25 cellular contexts compared by ENCODE assay signal in the genomic region with DNA sequence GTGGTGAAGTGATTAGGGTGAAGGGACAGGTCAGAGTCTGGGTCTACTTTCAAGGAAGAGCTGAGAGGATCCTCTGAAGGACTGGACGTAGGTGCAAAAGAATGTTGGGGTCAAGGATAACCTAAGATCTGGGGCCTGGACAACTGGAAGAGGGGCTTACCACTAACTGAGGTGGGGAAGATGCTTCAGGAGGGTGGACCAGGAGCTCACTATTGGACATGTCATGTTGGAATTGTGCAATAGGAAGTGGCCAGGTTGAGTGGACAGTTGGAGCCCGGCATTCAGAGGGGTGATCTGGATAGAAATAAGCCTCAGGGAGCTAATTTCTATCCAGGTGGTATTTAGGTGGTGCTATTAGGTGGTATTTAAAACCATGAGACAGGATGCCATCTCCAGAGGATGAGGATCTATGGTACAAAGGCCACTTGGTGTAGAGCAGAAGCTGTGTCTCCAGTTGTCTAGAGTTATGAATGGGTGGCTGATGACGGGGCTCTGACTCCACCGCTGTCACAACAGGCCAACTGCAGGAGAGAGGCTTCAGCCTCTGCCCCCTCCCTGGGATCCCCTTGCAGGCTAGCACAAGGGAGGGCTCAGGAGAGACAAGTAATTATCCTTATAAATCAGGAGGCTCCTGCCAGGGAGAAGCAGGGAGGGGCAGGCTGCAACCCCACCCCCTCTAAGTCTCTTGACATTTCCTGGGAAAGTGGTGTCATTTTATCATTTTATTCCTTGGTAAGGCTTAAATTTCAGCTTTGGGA.
DNase-seq lines count a peak whose midpoint lies in the region; ATAC-seq, FAIRE-seq and TF ChIP-seq lines count a peak whose summit lies in the region.
"Had no signal": no experiment of that assay in that cellular context is flagged by ENCODE, and none has a peak within 500 bp of the region (broad histone marks: within the 10 kb centered on the region; RNA-seq: fewer than 3 reads in every experiment).

No MANE protein-coding gene starts in this region.

- H3K4me1 ChIP-seq in K562 (replicated peaks in 1 of 2; ENCODE audit: control insufficient read depth in 2 of 2, insufficient read depth in 2 of 2, low read length in 2 of 2) = peaks cover 4 to 8% of the 10 kb centered on the region in 2 experiments; a peak in 1 of 5 replicates
- H3K4me1 ChIP-seq: prostate gland had no signal

- no peaks in the 10 kb centered on the region for H3K36me3 ChIP-seq in K562 (ENCODE audit: control insufficient read depth, insufficient read depth, low read length)
- H3K36me3 ChIP-seq: prostate gland had no signal

- POLR2A ChIA-PET in K562 (lab: Yijun Ruan, JAX) = interaction anchor here (0.9 kb wide), 1 partner anchor 205 kb away, joined by 3 read pairs; no protein-coding TSS in a partner anchor

- no peak overlapping the region for H3K4me3 ChIP-seq in K562
- H3K4me3 ChIP-seq: GM12878, lung, MG63, prostate gland had no signal

- no peaks in the 10 kb centered on the region for H3K27me3 ChIP-seq in K562 (ENCODE audit: control insufficient read depth in 2 of 2, insufficient read depth in 2 of 2, low read length in 2 of 2)
- H3K27me3 ChIP-seq: MG63 had no signal

- H3K9ac ChIP-seq in K562 (ENCODE audit: insufficient read depth in 1 of 2, low read depth in 2 of 2, low read length in 2 of 2) = no peak overlapping the region

- H3K27ac Mint-ChIP-seq in natural killer cell treated with Interleukin-12 subunit alpha and Interleukin-12 subunit beta and Interleukin-15 and Interleukin-18, amount 100 ng/mL, for 72 hours = peak overlapping the region in 1 of 2 donors; percentile 72
- H3K27ac Mint-ChIP-seq in natural killer cell (peak overlapping the region in 1 of 2 donors; percentile 13), nephron (peak overlapping the region in 2 of 3 experiments; percentile 7 to 34)

- 44% methylated on average over 3 of the region's 4 CpGs for WGBS in K562 (ENCODE audit: insufficient coverage, low coverage, missing lambda C conversion rate)

- H3K27ac ChIP-seq in K562 (ENCODE audit: extremely low read depth, low read depth, low read length) = no peak overlapping the region
- H3K27ac ChIP-seq: prostate gland had no signal

- no peaks in the 10 kb centered on the region for H3K9me3 ChIP-seq in K562 (replicated peaks; ENCODE audit: control insufficient read depth, insufficient read depth, low read depth, low read length)
- H3K9me3 ChIP-seq: MG63, prostate gland had no signal

- peak; percentile 55 for DNase-seq in natural killer cell treated with Interleukin-12 subunit alpha and Interleukin-12 subunit beta and Interleukin-15 and Interleukin-18, amount 100 ng/mL, for 72 hours (ENCODE audit: low spot score)
- no peak for DNase-seq in natural killer cell
- no peak for DNase-seq in K562 (ENCODE audit: extremely low read depth in 1 of 4, low spot score in 3 of 4)
- no peak for DNase-seq in cortex of kidney (lab: John Stamatoyannopoulos, UW)
- DNase-seq: activated CD4-positive, alpha-beta T cell treated with anti-CD3 and anti-CD28 coated beads, Interleukin-2, amount 50 U/mL, for 1 hour; activated CD8-positive, alpha-beta memory T cell treated with anti-CD3 and anti-CD28 coated beads, Interleukin-2, amount 50 U/mL, for 4 hours; activated gamma-delta T cell treated with Interleukin-2 at 50 U/mL for 16 hours; CD4-positive, CD25-positive, alpha-beta regulatory T cell; cerebellar nuclear complex; DMS153; GF-D8; HCEC 1CT; immature natural killer cell; MG63; NCI-H1694 treated with DMSO at 0.1 percent for 48 hours; NCI-H510A treated with DMSO at 0.1 percent for 48 hours; substantia nigra; SW 1271 had no signal

- no peak for TF ChIP-seq RAD21 in K562 (CRISPR knock-in tag; conservative IDR thresholded peaks at IDR 0.05 in 1 of 2, IDR thresholded peaks at IDR 0.05 in 1 of 2)

- TF ChIP-seq CTCF in natural killer cell (IDR thresholded peaks at IDR 0.05) (no peak), K562 (IDR thresholded peaks at IDR 0.05 in 2 of 3, conservative IDR thresholded peaks at IDR 0.05 in 1 of 3; ENCODE audit: insufficient read depth in 2 of 3, low read depth in 1 of 3, low read length in 3 of 3) (no peak), nephron (IDR thresholded peaks at IDR 0.05; ENCODE audit: unreplicated experiment in 3 of 3) (no peak)

- H3K27me3 Mint-ChIP-seq in natural killer cell treated with Interleukin-12 subunit alpha and Interleukin-12 subunit beta and Interleukin-15 and Interleukin-18, amount 100 ng/mL, for 72 hours = no peaks in the 10 kb centered on the region
- no peaks in the 10 kb centered on the region for H3K27me3 Mint-ChIP-seq in natural killer cell (ENCODE audit: low read depth in 2 of 2)
- peaks cover 4% of the 10 kb centered on the region for H3K27me3 Mint-ChIP-seq in nephron (ENCODE audit: low read depth)
- H3K27me3 Mint-ChIP-seq: CD4-positive, CD25-positive, alpha-beta regulatory T cell had no signal

- no peak overlapping the region for H3K4me3 Mint-ChIP-seq in natural killer cell treated with Interleukin-12 subunit alpha and Interleukin-12 subunit beta and Interleukin-15 and Interleukin-18, amount 100 ng/mL, for 72 hours
- H3K4me3 Mint-ChIP-seq in natural killer cell (no peak overlapping the region), nephron (no peak overlapping the region)
- H3K4me3 Mint-ChIP-seq: CD4-positive, CD25-positive, alpha-beta regulatory T cell; immature natural killer cell had no signal

- no peaks in the 10 kb centered on the region; the same call in none of the 2 replicates for H4K20me1 ChIP-seq in K562 (replicated peaks; ENCODE audit: control insufficient read depth, insufficient read depth, low read length)

- H3K4me2 ChIP-seq in K562 (ENCODE audit: insufficient read depth, low read length) = no peak overlapping the region

- intact Hi-C loops in natural killer cell (cut with micrococcal nuclease) (no loop called here), K562 (cut with micrococcal nuclease) (no loop called here)

- in situ Hi-C loops in K562 (cut with MboI) = no loop called here

- TF ChIP-seq POLR2A in K562 (conservative IDR thresholded peaks at IDR 0.05) = no peak

- no peak overlapping the region for H2AFZ ChIP-seq in K562 (ENCODE audit: low read depth, low read length)

- H3K9me1 ChIP-seq in K562 (ENCODE audit: control insufficient read depth, insufficient read depth, low read length) = no peaks in the 10 kb centered on the region

- no peak for TF ChIP-seq EP300 in K562 (IDR thresholded peaks at IDR 0.05; ENCODE audit: low read length)

- H3K36me3 Mint-ChIP-seq in natural killer cell treated with Interleukin-12 subunit alpha and Interleukin-12 subunit beta and Interleukin-15 and Interleukin-18, amount 100 ng/mL, for 72 hours = no peaks in the 10 kb centered on the region
- H3K36me3 Mint-ChIP-seq in natural killer cell (no peaks in the 10 kb centered on the region), nephron (ENCODE audit: low read depth) (peaks cover 32% of the 10 kb centered on the region)

- H3K4me1 Mint-ChIP-seq in natural killer cell treated with Interleukin-12 subunit alpha and Interleukin-12 subunit beta and Interleukin-15 and Interleukin-18, amount 100 ng/mL, for 72 hours (ENCODE audit: low read depth in 2 of 2) = peaks cover 15 to 29% of the 10 kb centered on the region in 2 donors
- peaks cover 4 to 46% of the 10 kb centered on the region in 2 donors for H3K4me1 Mint-ChIP-seq in natural killer cell
- peaks cover 42% of the 10 kb centered on the region for H3K4me1 Mint-ChIP-seq in nephron

- CTCF ChIA-PET in K562 (lab: Yijun Ruan, JAX; ENCODE audit: low intra/inter-chr PET ratio) = no interaction called here

- FAIRE-seq in K562 (lab: Jason Lieb, UNC) = no peak
- FAIRE-seq: GM12878 had no signal

- no peaks in the 10 kb centered on the region for H3K79me2 ChIP-seq in K562 (ENCODE audit: control insufficient read depth, insufficient read depth, low read length)

- ATAC-seq in natural killer cell treated with Interleukin-12 subunit alpha and Interleukin-12 subunit beta and Interleukin-15 and Interleukin-18, amount 100 ng/mL, for 72 hours = no peak
- no peak for ATAC-seq in natural killer cell
- no peak for ATAC-seq in K562
- ATAC-seq in HG03342 (IDR thresholded peaks at IDR 0.05; ENCODE audit: unreplicated experiment) = no peak
- ATAC-seq in HG03457 (IDR thresholded peaks at IDR 0.05; ENCODE audit: unreplicated experiment) = no peak
- no peak for ATAC-seq in GM21619 (IDR thresholded peaks at IDR 0.05; ENCODE audit: unreplicated experiment)
- ATAC-seq: GM12878 had no signal

- no TSS peak for BruUV-seq in K562 (replicated peaks; lab: Mats Ljungman, UMichigan)

- no peaks in the 10 kb centered on the region for H3K9me3 Mint-ChIP-seq in natural killer cell treated with Interleukin-12 subunit alpha and Interleukin-12 subunit beta and Interleukin-15 and Interleukin-18, amount 100 ng/mL, for 72 hours
- H3K9me3 Mint-ChIP-seq in natural killer cell (no peaks in the 10 kb centered on the region), nephron (no peaks in the 10 kb centered on the region)
- H3K9me3 Mint-ChIP-seq: immature natural killer cell had no signal

TF ChIP-seq in K562, 482 proteins besides CTCF, POLR2A, EP300 and RAD21:
- TF ChIP-seq CEBPB (tag; IDR thresholded peaks at IDR 0.05) = peak; percentile 64
- TF ChIP-seq CEBPG (CRISPR knock-in tag; IDR thresholded peaks at IDR 0.05) = no peak
- peak in 1 of 2 experiments; percentile 54; a peak in 2 of 4 replicates for TF ChIP-seq CEBPG (tag; conservative IDR thresholded peaks at IDR 0.05 in 1 of 2, IDR thresholded peaks at IDR 0.05 in 1 of 2)
- no peak for TF ChIP-seq STAG1 (CRISPR knock-in tag; IDR thresholded peaks at IDR 0.05; ENCODE audit: borderline replicate concordance)
- TF ChIP-seq ATF7 (IDR thresholded peaks at IDR 0.05) = no peak
